In genomic region chr7:49530481-49530880, GRCh38 we compare ENCODE assay signal across 8 cellular contexts.
"Had no signal": no experiment of that assay in that cellular context is flagged by ENCODE, and none has a peak within 500 bp of the region (broad histone marks: within the 10 kb centered on the region; RNA-seq: fewer than 3 reads in every experiment).

No MANE protein-coding gene starts in this region.

- DNase-seq: H9, HCEC 1CT, KBM-7 had no signal

- H2AFZ ChIP-seq: GM23338 had no signal

- FAIRE-seq: H1, H54, HepG2 had no signal

- H3K27ac ChIP-seq: HL-60 had no signal

- H3K4me2 ChIP-seq: GM23338 had no signal

- H3K4me3 ChIP-seq: GM23338 had no signal
